Comparison of ENCODE assay signal across 8 cellular contexts in the genomic region with DNA sequence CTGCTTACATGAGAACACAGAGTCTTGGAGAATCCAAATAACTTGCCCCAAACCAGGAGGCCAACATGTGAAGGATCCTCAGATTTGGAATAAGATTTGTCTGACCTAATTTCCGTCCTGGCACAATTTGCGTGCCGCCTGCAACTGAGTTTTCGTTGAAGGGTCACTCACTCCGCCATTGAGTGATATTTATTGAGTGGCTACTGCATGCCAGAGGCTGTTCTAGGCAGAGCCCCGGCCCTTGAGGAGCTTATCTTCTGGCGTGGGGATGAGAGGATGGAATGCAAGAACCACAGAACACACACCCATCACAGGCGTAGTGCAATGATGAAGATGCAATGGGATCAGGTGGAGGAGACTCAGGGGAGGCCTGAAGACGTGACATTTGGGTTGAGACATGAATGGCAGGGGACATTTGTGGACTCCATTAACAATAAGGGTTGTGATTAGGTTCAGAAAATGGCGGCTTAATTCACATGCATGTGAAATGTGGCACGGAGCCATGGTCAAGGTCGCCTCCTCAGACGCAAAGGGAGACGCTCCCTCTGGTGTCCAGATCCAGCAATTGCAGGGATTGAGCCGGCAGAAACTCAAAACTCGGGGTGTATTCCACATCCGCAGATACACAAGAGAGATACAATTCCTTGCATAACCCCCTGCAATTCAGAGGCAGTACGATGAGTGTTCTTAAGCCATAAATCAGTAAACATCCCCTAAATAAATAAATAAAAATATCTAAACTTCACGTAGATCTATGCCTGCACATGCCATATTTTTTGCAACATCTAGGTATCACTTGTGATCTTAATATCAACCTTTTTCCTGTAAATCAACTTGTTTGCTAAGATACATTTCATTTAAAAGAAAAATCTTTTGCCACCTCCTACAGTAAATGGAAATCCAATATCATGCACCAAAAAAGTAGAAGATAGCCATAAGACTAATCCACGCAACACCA. TPM values are rescaled to one million over a fixed set of nuclear protein-coding genes. Genes with fewer than 3 reads are reported as not detected.
A peak's percentile ranks its signal among the peaks of the same experiment; 100 is the strongest.
DNase-seq lines count a peak whose midpoint lies in the region; ATAC-seq, FAIRE-seq and TF ChIP-seq lines count a peak whose summit lies in the region.

No MANE protein-coding gene starts in this region.

- TF ChIP-seq CTCF in 22Rv1 (IDR thresholded peaks at IDR 0.05) = peak; percentile 92
- peak; percentile 96 for TF ChIP-seq CTCF in astrocyte (IDR thresholded peaks at IDR 0.05; ENCODE audit: insufficient read depth, low read depth, low read length)
- TF ChIP-seq CTCF in sigmoid colon (IDR thresholded peaks at IDR 0.05) = peak; percentile 44 to 88 (median 82)

- H3K79me2 ChIP-seq in astrocyte (ENCODE audit: insufficient read depth, low read length) = no peaks in the 10 kb centered on the region

- H3K27me3 ChIP-seq in astrocyte (ENCODE audit: insufficient read depth, low read length) (no peaks in the 10 kb centered on the region), sigmoid colon (no peaks in the 10 kb centered on the region)

- H3K36me3 ChIP-seq in astrocyte (ENCODE audit: insufficient read depth, low read length) (no peaks in the 10 kb centered on the region), sigmoid colon (no peaks in the 10 kb centered on the region)

- H3K4me3 Mint-ChIP-seq in astrocyte (ENCODE audit: unreplicated experiment) = peak overlapping the region; percentile 12

- H3K27ac Mint-ChIP-seq in astrocyte (ENCODE audit: unreplicated experiment) = no peak overlapping the region

- TF ChIP-seq POLR2A in sigmoid colon (IDR thresholded peaks at IDR 0.05) = no peak

- H3K4me1 ChIP-seq in astrocyte (ENCODE audit: insufficient read depth, low read length) (peaks cover 13% of the 10 kb centered on the region), sigmoid colon (peaks cover 0 to 11% (median 4%) of the 10 kb centered on the region in 4 donors)

- H3K27me3 Mint-ChIP-seq in astrocyte (ENCODE audit: low read depth, unreplicated experiment) = peaks cover 35% of the 10 kb centered on the region

- H3K4me2 ChIP-seq in astrocyte (ENCODE audit: low read length) = no peak overlapping the region

- no peaks in the 10 kb centered on the region for H3K36me3 Mint-ChIP-seq in astrocyte (ENCODE audit: low read depth, unreplicated experiment)

- H3K9me3 Mint-ChIP-seq in astrocyte (ENCODE audit: unreplicated experiment) = no peaks in the 10 kb centered on the region

- no peak for TF ChIP-seq EP300 in sigmoid colon (IDR thresholded peaks at IDR 0.05)

- H2AFZ ChIP-seq in astrocyte (ENCODE audit: low read depth, low read length) = peak overlapping the region; percentile 30

- H3K9me3 ChIP-seq in astrocyte (ENCODE audit: insufficient read depth, low read depth, low read length) (no peaks in the 10 kb centered on the region), sigmoid colon (no peaks in the 10 kb centered on the region)

- ATAC-seq in GM18511 (IDR thresholded peaks at IDR 0.05; ENCODE audit: unreplicated experiment) = peak; percentile 52

- no peaks in the 10 kb centered on the region for H4K20me1 ChIP-seq in astrocyte (ENCODE audit: insufficient read depth, low read length)

- no peak overlapping the region for H3K4me3 ChIP-seq in astrocyte (ENCODE audit: insufficient read depth, low read depth, low read length)
- no peak overlapping the region for H3K4me3 ChIP-seq in sigmoid colon

- FAIRE-seq in astrocyte (lab: Jason Lieb, UNC) = no peak

- H3K27ac ChIP-seq in 22Rv1 (no peak overlapping the region), astrocyte (ENCODE audit: low read depth, low read length) (no peak overlapping the region), sigmoid colon (no peak overlapping the region)

- no peak overlapping the region for H3K9ac ChIP-seq in astrocyte (ENCODE audit: low read length)

- intact Hi-C loops in sigmoid colon (cut with DNase I) = loop anchor here (1.0 kb wide), 1 partner anchor 191 kb away; no protein-coding TSS in a partner anchor

- H3K4me1 Mint-ChIP-seq in astrocyte (ENCODE audit: low read depth, unreplicated experiment) = peaks cover 8% of the 10 kb centered on the region

- DNase-seq in NCI-H187 treated with DMSO at 0.1 percent for 48 hours (lab: John Stamatoyannopoulos, UW) (peak; percentile 43), T-helper 22 cell (ENCODE audit: low read depth) (peak; percentile 4), astrocyte (ENCODE audit: low read depth) (peak; percentile 47), hepatic stellate cell (ENCODE audit: low spot score) (peak; percentile 61), sigmoid colon (peak; percentile 86), GOT3 (lab: John Stamatoyannopoulos, UW) (no peak)

- 40 to 52% methylated on average over 20 of the region's 20 CpGs for WGBS in sigmoid colon, 2 donors

RNA-seq across cellular contexts. Expression of a gene that starts 57.9 kb away (rescaled TPM):
- total RNA-seq in astrocyte = 1.3 and 5.8 TPM in 2 replicates
- total RNA-seq in sigmoid colon = under 1 TPM; 0.16 to 0.83 (median 0.38) TPM
- under 1 TPM in 2 of 3 donors, not detected in 1; under 0.01 to 0.23 TPM for polyA plus RNA-seq in sigmoid colon
